Comparison of ENCODE assay signal across 8 cellular contexts in the genomic region with DNA sequence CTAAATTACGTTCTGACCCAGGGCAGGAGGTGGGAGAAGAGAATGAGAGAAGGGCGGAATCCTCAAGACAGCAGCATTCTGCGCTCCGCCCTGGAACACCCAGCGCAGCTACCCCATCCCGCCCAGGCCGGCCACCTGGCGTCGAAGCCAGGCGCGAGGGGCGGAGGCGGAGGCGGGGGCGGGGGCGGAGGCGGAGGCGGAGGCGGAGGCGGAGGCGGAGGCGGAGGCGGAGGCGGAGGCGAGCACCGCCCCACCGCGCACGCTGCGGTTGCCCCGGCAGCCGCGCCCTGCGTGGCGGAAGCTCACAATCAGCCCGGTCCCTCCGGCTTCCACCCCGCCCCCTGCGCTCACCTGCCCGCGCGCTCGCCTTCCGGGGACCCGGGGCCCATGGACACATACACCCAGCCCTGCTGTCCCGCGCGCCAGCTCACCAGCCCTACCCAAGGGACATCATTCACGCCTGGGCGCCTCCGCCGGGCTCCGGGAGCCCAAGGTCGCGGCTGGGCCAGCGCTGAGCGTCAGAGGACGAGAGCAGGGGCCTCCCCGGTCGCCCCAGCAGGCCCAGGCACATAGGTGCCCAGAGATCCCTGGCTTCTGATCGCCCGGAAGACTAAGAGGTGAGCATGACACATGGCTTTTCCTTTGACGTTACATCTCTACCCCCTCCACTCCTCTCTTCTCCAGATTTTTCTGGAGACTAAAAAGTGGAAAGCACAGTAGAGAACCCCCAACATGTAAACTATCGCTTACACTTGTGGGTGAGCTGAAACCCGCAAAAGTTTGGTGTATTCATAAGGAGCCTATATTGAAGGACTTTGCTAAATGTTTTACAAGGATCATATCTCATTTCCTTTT. TPM values are rescaled to one million over a fixed set of nuclear protein-coding genes. Genes with fewer than 3 reads are reported as not detected.
DNase-seq lines count a peak whose midpoint lies in the region; ATAC-seq and TF ChIP-seq lines count a peak whose summit lies in the region.

Gene ANKEF1, plus strand, starts transcription at position 271 of the 855 bp plus-strand sequence. CDS start 3,315 bp downstream, outside the sequence.

- H3K9me3 Mint-ChIP-seq in activated CD4-positive, alpha-beta T cell treated with anti-CD3 and anti-CD28 coated beads, Interleukin-2, amount 10 ng/mL, durations not matched to agents 24 days and 14 days, result no peaks in the 10 kb centered on the region
- H3K9me3 Mint-ChIP-seq in dendritic cell treated with granulocyte-macrophage colony-stimulating factor and Interleukin-4, amounts not matched to agents 40 ng/mL and 50 ng/mL, for 4 days, result no peaks in the 10 kb centered on the region

- peak; percentile 68 for DNase-seq in ACHN
- DNase-seq in NCI-H2227 (lab: John Stamatoyannopoulos, UW; ENCODE audit: unreplicated experiment), result peak; percentile 90
- DNase-seq in activated CD4-positive, alpha-beta T cell treated with anti-CD3 and anti-CD28 coated beads, Interleukin-2, amount 10 ng/mL, durations not matched to agents 24 days and 14 days, result peak; percentile 95
- DNase-seq in left lung, result peak; percentile 86 to 94
- peak; percentile 9 to 54 for DNase-seq in stimulated activated CD4-positive, alpha-beta T cell treated with anti-CD3 and anti-CD28 coated beads, Interleukin-2, amount 100 ng/mL, for 48 hours

- peak within 1 kb of the TSS; percentile 39 to 74 for H3K27ac ChIP-seq in left lung

- no peaks in the 10 kb centered on the region for H3K36me3 ChIP-seq in left lung

- no peaks in the 10 kb centered on the region for H3K9me3 ChIP-seq in left lung

- H3K27me3 Mint-ChIP-seq in activated CD4-positive, alpha-beta T cell treated with anti-CD3 and anti-CD28 coated beads, Interleukin-2, amount 10 ng/mL, durations not matched to agents 24 days and 14 days, result peaks cover 10% of the 10 kb centered on the region
- peaks cover 13% of the 10 kb centered on the region for H3K27me3 Mint-ChIP-seq in dendritic cell treated with granulocyte-macrophage colony-stimulating factor and Interleukin-4, amounts not matched to agents 40 ng/mL and 50 ng/mL, for 4 days

- peak within 1 kb of the TSS; percentile 55 to 67 for H3K4me3 ChIP-seq in left lung

- H3K36me3 Mint-ChIP-seq in activated CD4-positive, alpha-beta T cell treated with anti-CD3 and anti-CD28 coated beads, Interleukin-2, amount 10 ng/mL, durations not matched to agents 24 days and 14 days (ENCODE audit: low read depth), result no peaks in the 10 kb centered on the region
- H3K36me3 Mint-ChIP-seq in dendritic cell treated with granulocyte-macrophage colony-stimulating factor and Interleukin-4, amounts not matched to agents 40 ng/mL and 50 ng/mL, for 4 days (ENCODE audit: low read depth), result peaks cover 5% of the 10 kb centered on the region

- H3K4me1 ChIP-seq in left lung, result peaks cover 0 to 5% of the 10 kb centered on the region in 2 donors

- no peak for TF ChIP-seq CTCF in left lung (IDR thresholded peaks at IDR 0.05)

- peak; percentile 97 for ATAC-seq in GM18909 (IDR thresholded peaks at IDR 0.05; ENCODE audit: poor library complexity, unreplicated experiment)
- ATAC-seq in HG03196 (IDR thresholded peaks at IDR 0.05; ENCODE audit: unreplicated experiment), result peak; percentile 98
- peak; percentile 100 for ATAC-seq in left lung

- no peak within 1 kb of the TSS for H3K27ac Mint-ChIP-seq in activated CD4-positive, alpha-beta T cell treated with anti-CD3 and anti-CD28 coated beads, Interleukin-2, amount 10 ng/mL, durations not matched to agents 24 days and 14 days
- H3K27ac Mint-ChIP-seq in dendritic cell treated with granulocyte-macrophage colony-stimulating factor and Interleukin-4, amounts not matched to agents 40 ng/mL and 50 ng/mL, for 4 days, result peak within 1 kb of the TSS; percentile 76

- H3K4me3 Mint-ChIP-seq in activated CD4-positive, alpha-beta T cell treated with anti-CD3 and anti-CD28 coated beads, Interleukin-2, amount 10 ng/mL, durations not matched to agents 24 days and 14 days, result peak within 1 kb of the TSS; percentile 60
- peak within 1 kb of the TSS; percentile 83 for H3K4me3 Mint-ChIP-seq in dendritic cell treated with granulocyte-macrophage colony-stimulating factor and Interleukin-4, amounts not matched to agents 40 ng/mL and 50 ng/mL, for 4 days

- no peaks in the 10 kb centered on the region for H3K27me3 ChIP-seq in left lung

- H3K4me1 Mint-ChIP-seq in activated CD4-positive, alpha-beta T cell treated with anti-CD3 and anti-CD28 coated beads, Interleukin-2, amount 10 ng/mL, durations not matched to agents 24 days and 14 days, result peaks cover 2% of the 10 kb centered on the region
- H3K4me1 Mint-ChIP-seq in dendritic cell treated with granulocyte-macrophage colony-stimulating factor and Interleukin-4, amounts not matched to agents 40 ng/mL and 50 ng/mL, for 4 days (ENCODE audit: low read depth), result peaks cover 23% of the 10 kb centered on the region

- intact Hi-C loops in activated CD4-positive, alpha-beta T cell treated with anti-CD3 and anti-CD28 coated beads, Interleukin-2, amount 10 ng/mL, durations not matched to agents 24 days and 14 days (cut with micrococcal nuclease), result no loop called here
- intact Hi-C loops in dendritic cell treated with granulocyte-macrophage colony-stimulating factor and Interleukin-4, amounts not matched to agents 40 ng/mL and 50 ng/mL, for 4 days (cut with micrococcal nuclease), result loop anchor here (5.0 kb wide), 2 partner anchors 37 to 53 kb away; no protein-coding TSS in a partner anchor
- intact Hi-C loops in left lung (cut with DNase I), result no loop called here

- in situ Hi-C loops in ACHN (cut with HindIII; ENCODE audit: low pct_ligation_motif_present, low pct_unique_long_range_greater_than_20kb, low sequenced_read_pairs), result no loop called here

RNA-seq across cellular contexts. Expression of gene ANKEF1, which starts in this region (rescaled TPM):
- total RNA-seq in activated CD4-positive, alpha-beta T cell treated with anti-CD3 and anti-CD28 coated beads, Interleukin-2, amount 10 ng/mL, durations not matched to agents 24 days and 14 days, result 0.24 and 0.58 TPM in 2 replicates
- total RNA-seq in left lung, result 1 to 10 TPM; 6.1 to 7.4 TPM

Comparison
In these comparisons a context has a peak if more than half of its experiments do, and no peak if none do; other contexts are left out.
1. Peak in every context shown above with its lines: DNase-seq, ATAC-seq, H3K4me3 ChIP-seq and H3K27ac ChIP-seq.
2. Peak in DNase-seq in activated CD4-positive, alpha-beta T cell treated with anti-CD3 and anti-CD28 coated beads, Interleukin-2, amount 10 ng/mL, durations not matched to agents 24 days and 14 days; RNA of the gene not detected or under 1 TPM.
3. DNase-seq: peak in every context shown above with its lines; median percentile 95 in activated CD4-positive, alpha-beta T cell treated with anti-CD3 and anti-CD28 coated beads, Interleukin-2, amount 10 ng/mL, durations not matched to agents 24 days and 14 days; 90 in NCI-H2227; 90 in left lung; 68 in ACHN; 32 in stimulated activated CD4-positive, alpha-beta T cell treated with anti-CD3 and anti-CD28 coated beads, Interleukin-2, amount 100 ng/mL, for 48 hours.